Comparison of ENCODE assay signal across 15 cellular contexts in the genomic region with DNA sequence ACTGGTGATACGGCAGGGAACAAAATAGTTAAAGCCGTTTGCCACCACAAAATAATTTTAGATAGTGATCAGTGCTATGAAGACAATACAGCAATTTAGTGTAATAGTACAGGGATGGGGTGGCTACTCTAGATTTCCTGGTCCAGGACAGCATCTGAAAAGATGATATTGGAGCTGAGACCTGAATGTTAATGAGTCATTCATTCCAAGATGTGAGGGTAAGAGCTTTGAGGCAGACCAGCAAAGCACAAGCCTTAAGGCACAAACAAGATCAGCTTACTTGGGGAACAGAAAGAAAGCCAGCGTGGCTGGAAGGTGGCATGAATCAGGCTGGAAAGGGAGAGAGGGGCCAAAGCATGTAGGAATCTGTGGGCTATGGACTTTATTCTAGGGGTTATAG.
DNase-seq lines count a peak whose midpoint lies in the region; ATAC-seq lines count a peak whose summit lies in the region.
"Had no signal": no experiment of that assay in that cellular context is flagged by ENCODE, and none has a peak within 500 bp of the region (broad histone marks: within the 10 kb centered on the region; RNA-seq: fewer than 3 reads in every experiment).

No MANE protein-coding gene starts in this region.

- H3K4me1 ChIP-seq in ACC112 (ENCODE audit: control insufficient read depth, insufficient read depth, low read length, unreplicated experiment): peaks cover 53% of the 10 kb centered on the region

- H3K79me2 ChIP-seq in ACC112 (ENCODE audit: control insufficient read depth, insufficient read depth, low read length, unreplicated experiment): peaks cover 56% of the 10 kb centered on the region

- ATAC-seq in HG03342 (IDR thresholded peaks at IDR 0.05; ENCODE audit: unreplicated experiment) (no peak), GM18867 (IDR thresholded peaks at IDR 0.05; ENCODE audit: unreplicated experiment) (no peak)
- ATAC-seq: A549, esophagus mucosa had no signal

- DNase-seq in HPDE6-E6E7 (ENCODE audit: extremely low spot score) (peak; percentile 67), amniotic epithelial cell (ENCODE audit: low read depth) (peak; percentile 50), glomerular visceral epithelial cell (ENCODE audit: extremely low spot score) (peak; percentile 47), GF-D8 (lab: John Stamatoyannopoulos, UW) (no peak)
- no peak for DNase-seq in activated CD4-positive, alpha-beta T cell treated with anti-CD3 and anti-CD28 coated beads for 4 hours
- DNase-seq: activated naive CD4-positive, alpha-beta T cell treated with anti-CD3 and anti-CD28 coated beads, Interleukin-2, amount 50 U/mL, for 16 hours; Karpas-422; NCI-H2029 treated with DMSO at 0.1 percent for 48 hours; ovary had no signal

- no peak overlapping the region for H2AFZ ChIP-seq in ACC112 (ENCODE audit: low read length, unreplicated experiment)

- peak overlapping the region; percentile 31; the same call in 1 of the 2 replicates for H3K27ac ChIP-seq in ACC112 (ENCODE audit: low read depth, low read length)
- H3K27ac ChIP-seq: A549, ovary, SK-N-MC had no signal

- peaks cover 6% of the 10 kb centered on the region; the same call in 1 of the 2 replicates for H3K36me3 ChIP-seq in ACC112 (ENCODE audit: insufficient read depth, low read length)
- H3K36me3 ChIP-seq: ovary had no signal

- H3K4me3 ChIP-seq in ACC112 (ENCODE audit: low read depth, low read length): no peak overlapping the region
- H3K4me3 ChIP-seq: A549, ovary, SK-N-MC had no signal

- H3K27me3 ChIP-seq in ACC112 (ENCODE audit: insufficient read depth, low read length): no peaks in the 10 kb centered on the region
- H3K27me3 ChIP-seq: ovary had no signal

Comparison
In these comparisons a context has a peak if more than half of its experiments do, and no peak if none do; other contexts are left out.
1. DNase-seq: peak in HPDE6-E6E7 (single experiment), amniotic epithelial cell (single experiment) and glomerular visceral epithelial cell (single experiment); none in GF-D8 (single experiment) and activated CD4-positive, alpha-beta T cell treated with anti-CD3 and anti-CD28 coated beads for 4 hours (0 of 2).